Comparison of ENCODE assay signal across 22 cellular contexts in genomic region chr2:145939949-145940348, GRCh38.
"Had no signal": no experiment of that assay in that cellular context is flagged by ENCODE, and none has a peak within 500 bp of the region (broad histone marks: within the 10 kb centered on the region; RNA-seq: fewer than 3 reads in every experiment).

No MANE protein-coding gene starts in this region.

- H3K4me3 ChIP-seq: adrenal gland, cardiac muscle cell, lower lobe of right lung, upper lobe of right lung had no signal

- DNase-seq: activated CD4-positive, alpha-beta T cell treated with anti-CD3 and anti-CD28 coated beads for 1 hour; activated CD8-positive, alpha-beta memory T cell treated with anti-CD3 and anti-CD28 coated beads for 24 hours; activated CD8-positive, alpha-beta memory T cell treated with anti-CD3 and anti-CD28 coated beads, Interleukin-2, amount 50 U/mL, for 48 hours; activated effector memory CD4-positive, alpha-beta T cell treated with anti-CD3 and anti-CD28 coated beads, Interleukin-2, amount 50 U/mL, for 16 hours; activated T-cell treated with anti-CD3 and anti-CD28 coated beads, Interleukin-2, amount 50 U/mL, for 72 hours; adrenal gland; dermis blood vessel endothelial cell; effector memory CD4-positive, alpha-beta T cell; foreskin fibroblast; glutamatergic neuron; hippocampal formation; islet precursor cell; lower lobe of right lung; stimulated activated CD4-positive, alpha-beta T cell treated with anti-CD3 and anti-CD28 coated beads, Interleukin-1b, Interleukin-23, amount 100 ng/mL, for 48 hours; stimulated activated CD8-positive, alpha-beta memory T cell treated with anti-CD3 and anti-CD28 coated beads, Interleukin-4, amount 100 ng/mL, for 48 hours; stimulated activated naive CD4-positive, alpha-beta T cell; upper lobe of right lung had no signal

- H3K27ac ChIP-seq: adrenal gland, cardiac muscle cell, lower lobe of right lung, neutrophil, upper lobe of right lung, VCaP had no signal

- H3K27me3 ChIP-seq: adrenal gland, cardiac muscle cell, neutrophil, upper lobe of right lung had no signal

- ATAC-seq: activated naive CD4-positive, alpha-beta T cell treated with anti-CD3 and anti-CD28 coated beads, Interleukin-2, amount 50 U/mL, for 72 hours; activated T-cell treated with anti-CD3 and anti-CD28 coated beads, Interleukin-2, amount 50 U/mL, for 72 hours; lower lobe of right lung; natural killer cell treated with Interleukin-12 subunit alpha and Interleukin-12 subunit beta and Interleukin-15 and Interleukin-18, amount 100 ng/mL, for 72 hours; upper lobe of right lung had no signal

- H3K9me3 ChIP-seq: adrenal gland, neutrophil, upper lobe of right lung had no signal

- H3K4me1 ChIP-seq: adrenal gland, lower lobe of right lung, upper lobe of right lung had no signal

- H3K36me3 ChIP-seq: adrenal gland, cardiac muscle cell, lower lobe of right lung, neutrophil, upper lobe of right lung had no signal
